ENCODE assay signal across 16 cellular contexts in the genomic region with DNA sequence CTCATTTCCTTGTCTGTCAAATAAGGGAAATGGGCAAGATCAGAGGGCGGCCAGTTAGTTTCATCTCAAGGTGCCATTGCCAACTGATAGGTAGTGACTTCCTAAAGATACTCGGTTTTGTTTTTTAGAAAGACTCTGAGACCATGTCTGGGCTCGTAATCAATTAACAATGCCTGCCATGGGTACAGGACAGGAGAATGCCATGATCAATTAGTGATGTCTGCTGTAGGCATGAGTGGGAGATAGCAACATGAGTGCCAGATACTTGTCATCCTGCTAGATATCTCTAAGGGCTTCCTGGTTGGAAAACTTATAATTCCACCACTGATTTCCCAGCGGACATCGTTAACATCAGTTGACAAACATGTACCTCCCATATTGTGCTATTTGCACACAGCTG.
"Had no signal": no experiment of that assay in that cellular context is flagged by ENCODE, and none has a peak within 500 bp of the region (broad histone marks: within the 10 kb centered on the region; RNA-seq: fewer than 3 reads in every experiment).

No MANE protein-coding gene starts in this region.

- H3K36me3 Mint-ChIP-seq: activated naive CD4-positive, alpha-beta T cell treated with anti-CD3 and anti-CD28 coated beads, Interleukin-2, amount 50 U/mL, for 72 hours; naive thymus-derived CD4-positive, alpha-beta T cell had no signal

- ATAC-seq: activated naive CD4-positive, alpha-beta T cell treated with anti-CD3 and anti-CD28 coated beads, Interleukin-2, amount 50 U/mL, for 72 hours; activated T-helper 17 cell treated with anti-CD3 and anti-CD28 coated beads, Interleukin-2, amount 50 U/mL, for 72 hours; left lobe of liver; lower lobe of right lung had no signal

- H3K4me3 ChIP-seq: ascending aorta, lower lobe of right lung, prostate gland had no signal

- H3K9me3 Mint-ChIP-seq: activated naive CD4-positive, alpha-beta T cell treated with anti-CD3 and anti-CD28 coated beads, Interleukin-2, amount 50 U/mL, for 72 hours; activated T-helper 17 cell treated with anti-CD3 and anti-CD28 coated beads, Interleukin-2, amount 50 U/mL, for 72 hours had no signal

- H3K27me3 Mint-ChIP-seq: activated T-helper 17 cell treated with anti-CD3 and anti-CD28 coated beads, Interleukin-2, amount 50 U/mL, for 72 hours had no signal

- H3K27ac Mint-ChIP-seq: activated naive CD4-positive, alpha-beta T cell treated with anti-CD3 and anti-CD28 coated beads, Interleukin-2, amount 50 U/mL, for 72 hours; activated T-helper 17 cell treated with anti-CD3 and anti-CD28 coated beads, Interleukin-2, amount 50 U/mL, for 72 hours had no signal

- H3K27ac ChIP-seq: ascending aorta, brain microvascular endothelial cell, lower lobe of right lung, prostate gland had no signal

- H3K27me3 ChIP-seq: ascending aorta, brain microvascular endothelial cell had no signal

- H3K9me3 ChIP-seq: ascending aorta, lower lobe of right lung, prostate gland had no signal

- DNase-seq: activated CD4-positive, alpha-beta T cell treated with anti-CD3 and anti-CD28 coated beads for 1 hour; activated CD4-positive, alpha-beta T cell treated with anti-CD3 and anti-CD28 coated beads, Interleukin-2, amount 50 U/mL, for 1 hour; activated T-cell treated with anti-CD3 and anti-CD28 coated beads, Interleukin-2, amount 50 U/mL, for 1 hour; brain microvascular endothelial cell; central memory CD4-positive, alpha-beta T cell; effector memory CD4-positive, alpha-beta T cell; lower lobe of right lung; stimulated activated CD4-positive, alpha-beta T cell treated with anti-CD3 and anti-CD28 coated beads, Interleukin-4, amount 100 ng/mL, for 24 hours; stimulated activated naive CD4-positive, alpha-beta T cell treated with Interleukin-2 at 50 U/mL for 16 hours; T-helper 1 cell had no signal

- H3K4me1 ChIP-seq: ascending aorta had no signal

- H3K4me3 Mint-ChIP-seq: activated T-helper 17 cell treated with anti-CD3 and anti-CD28 coated beads, Interleukin-2, amount 50 U/mL, for 72 hours had no signal

- H3K36me3 ChIP-seq: ascending aorta, brain microvascular endothelial cell, lower lobe of right lung, prostate gland had no signal

- H3K4me1 Mint-ChIP-seq: activated T-helper 17 cell treated with anti-CD3 and anti-CD28 coated beads, Interleukin-2, amount 50 U/mL, for 72 hours had no signal
